In the genomic region with DNA sequence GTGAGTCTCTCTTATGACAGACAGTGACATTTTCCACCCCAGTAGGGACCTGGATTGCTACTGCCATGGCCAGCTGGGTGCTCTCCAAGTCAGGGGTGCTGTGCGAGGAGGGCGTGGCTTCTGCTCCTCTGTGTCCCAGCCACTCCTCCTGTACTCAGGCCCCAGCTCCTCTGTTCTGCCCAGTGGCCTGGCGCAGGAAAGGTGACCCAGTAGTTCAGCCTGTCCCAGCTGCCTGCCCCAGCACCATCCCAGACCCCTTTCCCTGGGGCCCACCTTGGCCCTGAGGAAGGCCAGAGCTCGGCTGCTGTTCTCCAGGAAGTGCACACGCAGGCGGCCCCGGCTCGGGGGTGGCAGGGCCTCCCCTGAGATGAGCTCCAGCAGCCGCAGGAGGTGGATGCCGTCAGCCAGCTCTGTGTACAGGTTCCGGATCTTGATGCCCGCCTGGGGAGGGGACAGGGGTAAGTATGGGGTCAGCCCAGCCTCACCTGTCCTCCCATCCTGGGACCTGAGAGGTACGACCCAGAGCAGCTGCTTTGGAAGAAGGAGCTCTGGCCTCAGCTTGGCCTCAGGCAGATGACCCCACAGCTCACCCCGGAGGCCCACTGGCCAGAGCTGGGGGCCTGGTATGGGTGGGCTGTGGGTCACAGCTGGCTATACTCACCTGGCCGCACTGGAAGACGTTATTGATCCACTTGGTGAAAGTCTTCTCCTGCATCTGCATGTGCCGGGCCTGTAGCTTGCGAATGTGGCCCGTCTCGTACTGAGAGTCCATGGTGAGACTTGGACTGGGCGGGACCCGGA, we compare ENCODE assay signal across 9 cellular contexts. TPM values are rescaled to one million over a fixed set of nuclear protein-coding genes. Genes with fewer than 3 reads are reported as not detected.
DNase-seq lines count a peak whose midpoint lies in the region; ATAC-seq and TF ChIP-seq lines count a peak whose summit lies in the region.
"Had no signal": no experiment of that assay in that cellular context is flagged by ENCODE, and none has a peak within 500 bp of the region (broad histone marks: within the 10 kb centered on the region; RNA-seq: fewer than 3 reads in every experiment).

No MANE protein-coding gene starts in this region.

- no peaks in the 10 kb centered on the region for H3K27me3 Mint-ChIP-seq in naive thymus-derived CD4-positive, alpha-beta T cell

- H3K4me1 Mint-ChIP-seq in naive thymus-derived CD4-positive, alpha-beta T cell: peaks cover 24 to 56% (median 39%) of the 10 kb centered on the region in 7 donors

- H3K4me3 ChIP-seq in body of pancreas: no peak overlapping the region
- H3K4me3 ChIP-seq in naive thymus-derived CD4-positive, alpha-beta T cell (ENCODE audit: low read length): peak overlapping the region; percentile 27
- H3K4me3 ChIP-seq: sigmoid colon had no signal

- no peaks in the 10 kb centered on the region for H3K9me3 ChIP-seq in body of pancreas
- H3K9me3 ChIP-seq in naive thymus-derived CD4-positive, alpha-beta T cell (ENCODE audit: control insufficient read depth in 2 of 3, low read length in 3 of 3): no peaks in the 10 kb centered on the region
- H3K9me3 ChIP-seq: sigmoid colon had no signal

- intact Hi-C loops in body of pancreas (cut with DNase I): no loop called here
- intact Hi-C loops in naive thymus-derived CD4-positive, alpha-beta T cell (cut with micrococcal nuclease): no loop called here

- CTCF ChIA-PET in naive thymus-derived CD4-positive, alpha-beta T cell (lab: Charles Lee): interaction anchor here (0.9 to 4.8 kb wide), 5 partner anchors 9 to 119 kb away, joined by 3 to 25 read pairs (median 6); partner anchors contain the start of gene MAPKBP1

- peaks cover 0 to 4% (median 0%) of the 10 kb centered on the region in 5 donors for H3K36me3 Mint-ChIP-seq in naive thymus-derived CD4-positive, alpha-beta T cell

- H3K27ac ChIP-seq in body of pancreas: peak overlapping the region in 3 of 4 donors; percentile 62 to 79 (median 68)
- H3K27ac ChIP-seq in naive thymus-derived CD4-positive, alpha-beta T cell (ENCODE audit: low read depth, low read length): peak overlapping the region; percentile 80

- peak; percentile 89 for ATAC-seq in body of pancreas
- peak; percentile 11 for ATAC-seq in naive thymus-derived CD4-positive, alpha-beta T cell
- no peak for ATAC-seq in omental fat pad (ENCODE audit: low FRiP score)
- no peak for ATAC-seq in HG02623 (IDR thresholded peaks at IDR 0.05; ENCODE audit: unreplicated experiment)

- POLR2A ChIA-PET in naive thymus-derived CD4-positive, alpha-beta T cell (lab: Charles Lee): interaction anchor here (0.5 to 2.8 kb wide), 10 partner anchors 12 to 743 kb away, joined by 3 to 11 read pairs (median 4); partner anchors contain the start of genes EHD4 and MAPKBP1

- H3K4me3 Mint-ChIP-seq in naive thymus-derived CD4-positive, alpha-beta T cell: peak overlapping the region in 9 of 10 donors; percentile 20 to 73 (median 48)

- H3K27me3 ChIP-seq in body of pancreas: no peaks in the 10 kb centered on the region
- H3K27me3 ChIP-seq in naive thymus-derived CD4-positive, alpha-beta T cell (ENCODE audit: control insufficient read depth in 2 of 2, insufficient read depth in 2 of 2, low read length in 2 of 2): no peaks in the 10 kb centered on the region
- H3K27me3 ChIP-seq: sigmoid colon had no signal

- peak; percentile 20 for DNase-seq in COR-L47 (lab: John Stamatoyannopoulos, UW)
- peak; percentile 68 for DNase-seq in NCI-H510A (lab: John Stamatoyannopoulos, UW)
- DNase-seq in body of pancreas: peak; percentile 91 to 98 (median 95)
- peak in 6 of 9 donors; percentile 27 to 43 (median 36) for DNase-seq in naive thymus-derived CD4-positive, alpha-beta T cell
- DNase-seq in NCI-H187 treated with DMSO at 0.1 percent for 48 hours (lab: John Stamatoyannopoulos, UW): no peak
- DNase-seq in omental fat pad (ENCODE audit: low spot score): no peak
- DNase-seq in SW 1271 (lab: John Stamatoyannopoulos, UW): no peak
- DNase-seq: sigmoid colon had no signal

- 31 to 58% methylated on average over 7 to 18 of the region's 22 CpGs for WGBS in body of pancreas, 2 donors

- TF ChIP-seq POLR2A in body of pancreas (IDR thresholded peaks at IDR 0.05): peak; percentile 20 to 70 (median 52)

- peaks cover 40% of the 10 kb centered on the region for H3K4me1 ChIP-seq in body of pancreas
- H3K4me1 ChIP-seq in naive thymus-derived CD4-positive, alpha-beta T cell (ENCODE audit: control insufficient read depth in 2 of 2, insufficient read depth in 2 of 2, low read length in 2 of 2): peaks cover 35 to 47% of the 10 kb centered on the region in 2 donors

- no peaks in the 10 kb centered on the region for H3K36me3 ChIP-seq in body of pancreas (replicated peaks in 1 of 2; ENCODE audit: insufficient read depth in 1 of 2, low read depth in 2 of 2)
- H3K36me3 ChIP-seq in naive thymus-derived CD4-positive, alpha-beta T cell (ENCODE audit: control insufficient read depth in 2 of 3, insufficient read depth in 3 of 3, low read length in 3 of 3): no peaks in the 10 kb centered on the region
- H3K36me3 ChIP-seq: sigmoid colon had no signal

- H3K9me3 Mint-ChIP-seq in naive thymus-derived CD4-positive, alpha-beta T cell: no peaks in the 10 kb centered on the region

- H3K27ac Mint-ChIP-seq in naive thymus-derived CD4-positive, alpha-beta T cell: peak overlapping the region; percentile 75 to 99 (median 97)

- TF ChIP-seq CTCF in body of pancreas (IDR thresholded peaks at IDR 0.05) (no peak), omental fat pad (IDR thresholded peaks at IDR 0.05) (no peak)

RNA-seq across cellular contexts. Expression of gene SPTBN5, which starts 1.0 kb away (rescaled TPM):
- total RNA-seq in body of pancreas: 1 to 10 TPM in 1 of 2 donors, under 1 TPM in 1; 0.52 to 3.0 TPM
- 1 to 10 TPM; 1.4 to 2.7 (median 1.9) TPM for total RNA-seq in naive thymus-derived CD4-positive, alpha-beta T cell
- polyA plus RNA-seq in naive thymus-derived CD4-positive, alpha-beta T cell: under 1 TPM in 1 of 2 donors, not detected in 1; 0.12 TPM
- 1 to 10 TPM in 3 of 4 donors, under 1 TPM in 1; 0.19 to 3.8 (median 1.8) TPM for total RNA-seq in omental fat pad

RNA-seq across cellular contexts. Expression of gene PLA2G4B, which starts 54.2 kb away (rescaled TPM):
- total RNA-seq in body of pancreas (10 to 100 TPM; 17.4 to 18.1 TPM), omental fat pad (10 to 100 TPM in 1 of 4 donors, 1 to 10 TPM in 3; 1.1 to 13.6 (median 2.3) TPM)
- total RNA-seq in naive thymus-derived CD4-positive, alpha-beta T cell: 10 to 100 TPM; 21.1 to 69.9 (median 33.9) TPM
- polyA plus RNA-seq in naive thymus-derived CD4-positive, alpha-beta T cell: 1 to 10 TPM in 1 of 2 donors, under 1 TPM in 1; 0.98 to 2.3 TPM

Comparison
In these comparisons a context has a peak if more than half of its experiments do, and no peak if none do; other contexts are left out.
1. DNase-seq: peak in COR-L47 (single experiment), NCI-H510A (single experiment), body of pancreas (4 of 4) and naive thymus-derived CD4-positive, alpha-beta T cell (6 of 9); none in NCI-H187 treated with DMSO at 0.1 percent for 48 hours (single experiment), omental fat pad (single experiment) and SW 1271 (0 of 2).
2. ATAC-seq: peak in body of pancreas (single experiment) and naive thymus-derived CD4-positive, alpha-beta T cell (single experiment); none in omental fat pad (single experiment) and HG02623 (single experiment).